3 cellular contexts compared by ENCODE assay signal in genomic region chr4:2806392-2807355, GRCh38.
TF ChIP-seq lines count a peak whose summit lies in the region.

No MANE protein-coding gene starts in this region.

TF ChIP-seq in SK-N-SH, 30 proteins besides CTCF, POLR2A, EP300 and RAD21 (continues in another document):
- TF ChIP-seq RCOR1 (IDR thresholded peaks at IDR 0.05; ENCODE audit: low read length) (no peak), FOSL2 (IDR thresholded peaks at IDR 0.05; ENCODE audit: borderline replicate concordance, low read depth) (no peak), MXI1 (IDR thresholded peaks at IDR 0.05; ENCODE audit: low read depth, low read length) (no peak), GABPA (IDR thresholded peaks at IDR 0.05; ENCODE audit: low read depth) (no peak), YY1 (IDR thresholded peaks at IDR 0.05; ENCODE audit: low read depth) (no peak), SIN3A (IDR thresholded peaks at IDR 0.05; ENCODE audit: borderline replicate concordance, low read depth, low read length) (no peak), POLR2AphosphoS5 (IDR thresholded peaks at IDR 0.05; ENCODE audit: low read depth, low read length) (no peak), ELF1 (IDR thresholded peaks at IDR 0.05) (no peak), TEAD4 (IDR thresholded peaks at IDR 0.05; ENCODE audit: borderline replicate concordance, insufficient read depth) (no peak), EZH2phosphoT487 (IDR thresholded peaks at IDR 0.05; ENCODE audit: borderline replicate concordance, low read depth) (no peak), IRF3 (IDR thresholded peaks at IDR 0.05; ENCODE audit: low read depth, low read length) (no peak), ZBTB33 (IDR thresholded peaks at IDR 0.05; ENCODE audit: borderline replicate concordance, low read depth) (no peak), TAF1 (IDR thresholded peaks at IDR 0.05; ENCODE audit: borderline replicate concordance, low read depth, low read length) (no peak), TCF12 (IDR thresholded peaks at IDR 0.05) (no peak), SMC3 (IDR thresholded peaks at IDR 0.05; ENCODE audit: low read depth, low read length) (no peak), JUND (IDR thresholded peaks at IDR 0.05) (no peak), FOXJ3 (CRISPR knock-in tag; IDR thresholded peaks at IDR 0.05) (no peak), USF2 (IDR thresholded peaks at IDR 0.05; ENCODE audit: borderline replicate concordance, low read depth, low read length) (no peak)

TF ChIP-seq in SK-N-SH treated with all-trans-retinoic acid at 6 μM for 48 hours, 23 proteins besides CTCF, POLR2A, EP300 and RAD21 (continued from another document):
- TF ChIP-seq TCF4 (CRISPR knock-in tag; IDR thresholded peaks at IDR 0.05; ENCODE audit: borderline replicate concordance): no peak
- no peak for TF ChIP-seq ARNTL (CRISPR knock-in tag; IDR thresholded peaks at IDR 0.05; ENCODE audit: borderline replicate concordance, low read depth)
- no peak for TF ChIP-seq CSRNP3 (CRISPR knock-in tag; IDR thresholded peaks at IDR 0.05)
- no peak for TF ChIP-seq ZC3H10 (CRISPR knock-in tag; IDR thresholded peaks at IDR 0.05)
- no peak for TF ChIP-seq ISL1 (CRISPR knock-in tag; IDR thresholded peaks at IDR 0.05)
- no peak for TF ChIP-seq ZFP30 (CRISPR knock-in tag; IDR thresholded peaks at IDR 0.05)
- TF ChIP-seq, protein P1, sequence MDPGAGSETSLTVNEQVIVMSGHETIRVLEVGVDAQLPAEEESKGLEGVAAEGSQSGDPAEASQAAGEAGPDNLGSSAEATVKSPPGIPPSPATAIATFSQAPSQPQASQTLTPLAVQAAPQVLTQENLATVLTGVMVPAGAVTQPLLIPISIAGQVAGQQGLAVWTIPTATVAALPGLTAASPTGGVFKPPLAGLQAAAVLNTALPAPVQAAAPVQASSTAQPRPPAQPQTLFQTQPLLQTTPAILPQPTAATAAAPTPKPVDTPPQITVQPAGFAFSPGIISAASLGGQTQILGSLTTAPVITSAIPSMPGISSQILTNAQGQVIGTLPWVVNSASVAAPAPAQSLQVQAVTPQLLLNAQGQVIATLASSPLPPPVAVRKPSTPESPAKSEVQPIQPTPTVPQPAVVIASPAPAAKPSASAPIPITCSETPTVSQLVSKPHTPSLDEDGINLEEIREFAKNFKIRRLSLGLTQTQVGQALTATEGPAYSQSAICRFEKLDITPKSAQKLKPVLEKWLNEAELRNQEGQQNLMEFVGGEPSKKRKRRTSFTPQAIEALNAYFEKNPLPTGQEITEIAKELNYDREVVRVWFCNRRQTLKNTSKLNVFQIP (CRISPR knock-in tag; IDR thresholded peaks at IDR 0.05; ENCODE audit: borderline replicate concordance, low read depth): no peak
- no peak for TF ChIP-seq CSDC2 (CRISPR knock-in tag; IDR thresholded peaks at IDR 0.05)
- no peak for TF ChIP-seq ZFP3 (CRISPR knock-in tag; IDR thresholded peaks at IDR 0.05)

TF ChIP-seq in endothelial cell of umbilical vein, 7 proteins besides CTCF, POLR2A, EP300 and RAD21:
- TF ChIP-seq EZH2 (IDR thresholded peaks at IDR 0.05; ENCODE audit: borderline replicate concordance, low read depth, low read length, severe bottlenecking) (no peak), JUN (IDR thresholded peaks at IDR 0.05; ENCODE audit: borderline replicate concordance, insufficient read depth, insufficient read length, low read depth) (no peak), MYC (IDR thresholded peaks at IDR 0.05; ENCODE audit: low read depth, low read length) (no peak), POLR2AphosphoS5 (IDR thresholded peaks at IDR 0.05; ENCODE audit: insufficient read depth, low read depth, low read length) (no peak), FOS (IDR thresholded peaks at IDR 0.05; ENCODE audit: borderline replicate concordance, insufficient read depth, low read length) (no peak), MAX (IDR thresholded peaks at IDR 0.05; ENCODE audit: insufficient read depth, insufficient read length) (no peak), GATA2 (IDR thresholded peaks at IDR 0.05; ENCODE audit: insufficient read depth, insufficient read length, low read depth, low read length) (no peak)
